ENCODE assay signal across 10 cellular contexts in genomic region chr11:128653828-128654231, GRCh38. TPM values are rescaled to one million over a fixed set of nuclear protein-coding genes. Genes with fewer than 3 reads are reported as not detected.
DNase-seq lines count a peak whose midpoint lies in the region; ATAC-seq and TF ChIP-seq lines count a peak whose summit lies in the region.
"Had no signal": no experiment of that assay in that cellular context is flagged by ENCODE, and none has a peak within 500 bp of the region (broad histone marks: within the 10 kb centered on the region; RNA-seq: fewer than 3 reads in every experiment).

No MANE protein-coding gene starts in this region.

- POLR2A ChIA-PET in RWPE1 (lab: Yijun Ruan, JAX; ENCODE audit: low non-redundant PET): no interaction called here

- in situ Hi-C loops in astrocyte of the spinal cord (cut with HindIII; ENCODE audit: low sequenced_read_pairs) (no loop called here), gastrocnemius medialis (cut with MboI; ENCODE audit: low sequenced_read_pairs in 4 of 4) (no loop called here)

- DNase-seq in GM04504 (ENCODE audit: low read depth): peak; percentile 12
- peak; percentile 85 for DNase-seq in astrocyte of the spinal cord (ENCODE audit: low read depth, low spot score)
- DNase-seq in gastrocnemius medialis: peak; percentile 23 to 45
- DNase-seq in glomerular visceral epithelial cell (ENCODE audit: extremely low spot score): no peak
- no peak for DNase-seq in RWPE1 (ENCODE audit: low spot score)
- DNase-seq in NCI-H1694 treated with DMSO at 0.1 percent for 48 hours (lab: John Stamatoyannopoulos, UW): no peak
- DNase-seq in activated naive CD4-positive, alpha-beta T cell treated with anti-CD3 and anti-CD28 coated beads, Interleukin-2, amount 10 ng/mL, durations not matched to agents 7 days and 5 days: no peak
- DNase-seq: OCI-M1; stimulated activated naive CD4-positive, alpha-beta T cell had no signal

- H3K36me3 ChIP-seq in iPS-20b (ENCODE audit: insufficient read depth, low read depth, low read length): no peaks in the 10 kb centered on the region
- no peaks in the 10 kb centered on the region for H3K36me3 ChIP-seq in gastrocnemius medialis

- H3K27me3 ChIP-seq in iPS-20b (ENCODE audit: insufficient read depth, low read length): peaks cover 12% of the 10 kb centered on the region; the same call in 1 of the 2 replicates
- no peaks in the 10 kb centered on the region for H3K27me3 ChIP-seq in gastrocnemius medialis

- H3K27ac ChIP-seq in iPS-20b (ENCODE audit: low read length) (no peak overlapping the region), gastrocnemius medialis (no peak overlapping the region), RWPE1 (no peak overlapping the region)

- H3K9me3 ChIP-seq in iPS-20b (ENCODE audit: insufficient read depth, low read depth, low read length): no peaks in the 10 kb centered on the region
- H3K9me3 ChIP-seq in gastrocnemius medialis: no peaks in the 10 kb centered on the region

- ATAC-seq in gastrocnemius medialis: peak; percentile 56 to 82

- H3K9ac ChIP-seq in iPS-20b (ENCODE audit: low read depth, low read length): peak overlapping the region; percentile 6; the same call in 1 of the 2 replicates

- CTCF ChIA-PET in RWPE1 (lab: Yijun Ruan, JAX): no interaction called here
- CTCF ChIA-PET in activated naive CD4-positive, alpha-beta T cell treated with anti-CD3 and anti-CD28 coated beads, Interleukin-2, amount 10 ng/mL, durations not matched to agents 7 days and 5 days (lab: Charles Lee): no interaction called here

- H3K4me1 ChIP-seq in iPS-20b (ENCODE audit: insufficient read depth, low read length): peaks cover 7% of the 10 kb centered on the region; the same call in 1 of the 2 replicates
- H3K4me1 ChIP-seq in gastrocnemius medialis: no peaks in the 10 kb centered on the region

- H3K4me3 ChIP-seq in astrocyte of the spinal cord (ENCODE audit: low read depth, low read length) (no peak overlapping the region), iPS-20b (ENCODE audit: low read length) (no peak overlapping the region), gastrocnemius medialis (peak overlapping the region in 2 of 4 donors; percentile 24 to 31)

- H3K27ac Mint-ChIP-seq in activated naive CD4-positive, alpha-beta T cell treated with anti-CD3 and anti-CD28 coated beads, Interleukin-2, amount 10 ng/mL, durations not matched to agents 7 days and 5 days: no peak overlapping the region

- intact Hi-C loops in gastrocnemius medialis (cut with DNase I; ENCODE audit: low total_unique reads): no loop called here

- H3K4me1 Mint-ChIP-seq in activated naive CD4-positive, alpha-beta T cell treated with anti-CD3 and anti-CD28 coated beads, Interleukin-2, amount 10 ng/mL, durations not matched to agents 7 days and 5 days: no peaks in the 10 kb centered on the region

- no peaks in the 10 kb centered on the region for H3K9me3 Mint-ChIP-seq in activated naive CD4-positive, alpha-beta T cell treated with anti-CD3 and anti-CD28 coated beads, Interleukin-2, amount 10 ng/mL, durations not matched to agents 7 days and 5 days

- no peak for TF ChIP-seq POLR2A in gastrocnemius medialis (IDR thresholded peaks at IDR 0.05)

- peaks cover 49% of the 10 kb centered on the region for H3K27me3 Mint-ChIP-seq in activated naive CD4-positive, alpha-beta T cell treated with anti-CD3 and anti-CD28 coated beads, Interleukin-2, amount 10 ng/mL, durations not matched to agents 7 days and 5 days

- H3K36me3 Mint-ChIP-seq in activated naive CD4-positive, alpha-beta T cell treated with anti-CD3 and anti-CD28 coated beads, Interleukin-2, amount 10 ng/mL, durations not matched to agents 7 days and 5 days: no peaks in the 10 kb centered on the region

- no peak overlapping the region for H3K4me3 Mint-ChIP-seq in activated naive CD4-positive, alpha-beta T cell treated with anti-CD3 and anti-CD28 coated beads, Interleukin-2, amount 10 ng/mL, durations not matched to agents 7 days and 5 days

- TF ChIP-seq CTCF in astrocyte of the spinal cord (IDR thresholded peaks at IDR 0.05; ENCODE audit: low read depth, low read length) (no peak), gastrocnemius medialis (IDR thresholded peaks at IDR 0.05 in 4 of 5, conservative IDR thresholded peaks at IDR 0.05 in 1 of 5) (no peak), RWPE1 (conservative IDR thresholded peaks at IDR 0.05; ENCODE audit: low read depth) (no peak)

RNA-seq across cellular contexts. Expression of gene FLI1, which starts 40.0 kb away (rescaled TPM):
- 10 to 100 TPM in 2 of 4 donors, 1 to 10 TPM in 2; 8.4 to 16.5 (median 10.1) TPM for total RNA-seq in gastrocnemius medialis

Comparison
In these comparisons a context has a peak if more than half of its experiments do, and no peak if none do; other contexts are left out.
1. DNase-seq: peak in GM04504 (single experiment), astrocyte of the spinal cord (single experiment) and gastrocnemius medialis (2 of 2); none in glomerular visceral epithelial cell (single experiment), RWPE1 (single experiment), NCI-H1694 treated with DMSO at 0.1 percent for 48 hours (single experiment) and activated naive CD4-positive, alpha-beta T cell treated with anti-CD3 and anti-CD28 coated beads, Interleukin-2, amount 10 ng/mL, durations not matched to agents 7 days and 5 days (single experiment).